In the genomic region with DNA sequence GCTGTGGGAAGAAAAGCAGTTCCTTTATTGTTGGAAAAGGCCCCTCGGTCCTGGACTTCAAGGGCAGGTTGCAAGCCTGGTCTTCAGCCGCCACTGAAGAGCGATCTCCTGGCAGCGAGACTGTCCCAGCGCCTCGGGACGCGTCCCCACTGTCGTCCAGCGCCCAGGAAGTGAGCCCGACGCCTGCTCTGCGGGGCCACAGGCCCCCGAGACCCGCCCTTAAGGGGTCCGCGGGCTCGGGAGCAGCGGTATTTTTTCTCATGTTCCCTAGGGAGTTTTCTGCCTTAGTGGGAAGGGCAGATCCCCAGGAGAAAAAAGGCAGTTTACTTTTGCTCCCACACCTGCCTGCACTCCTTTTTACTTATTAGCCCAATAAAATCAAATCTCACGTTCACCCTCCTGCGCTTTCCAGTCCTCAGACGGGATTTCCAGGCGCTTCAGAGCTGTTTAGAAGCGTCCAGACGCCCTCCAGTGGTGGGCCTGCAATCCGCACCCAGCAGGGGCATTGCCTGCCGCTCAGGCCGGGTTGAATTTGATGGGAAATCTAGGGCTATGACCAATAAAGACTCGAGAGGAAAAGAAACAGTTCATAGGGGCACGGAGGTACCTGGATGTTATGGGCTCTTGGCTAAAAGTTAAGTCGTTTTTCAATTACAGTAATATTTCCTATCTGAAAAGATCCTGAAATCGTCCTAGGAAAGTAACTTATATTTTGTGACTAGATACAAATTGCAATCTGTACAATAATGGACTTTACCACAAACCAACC, we compare ENCODE assay signal across 8 cellular contexts. TPM values are rescaled to one million over a fixed set of nuclear protein-coding genes. Genes with fewer than 3 reads are reported as not detected.
DNase-seq lines count a peak whose midpoint lies in the region; FAIRE-seq and TF ChIP-seq lines count a peak whose summit lies in the region.

No MANE protein-coding gene starts in this region.

- H2BK120ac ChIP-seq in neuronal stem cell (ENCODE audit: low read depth, low read length) = no peak overlapping the region

- FAIRE-seq in H54 (lab: Jason Lieb, UNC) = peak; percentile 75

- H4K91ac ChIP-seq in neuronal stem cell (ENCODE audit: low read depth, low read length, poor library complexity) = no peak overlapping the region

- H3K23ac ChIP-seq in neuronal stem cell (ENCODE audit: low read depth, low read length, poor library complexity) = no peak overlapping the region

- H3K9me3 ChIP-seq in neuronal stem cell (replicated peaks in 1 of 2; ENCODE audit: control insufficient read depth in 2 of 2, insufficient read depth in 1 of 2, low read depth in 1 of 2, low read length in 2 of 2) (no peaks in the 10 kb centered on the region), subcutaneous abdominal adipose tissue (ENCODE audit: control insufficient read depth in 5 of 5, low read length in 5 of 5) (no peaks in the 10 kb centered on the region)

- H4K8ac ChIP-seq in neuronal stem cell (ENCODE audit: low read depth, low read length) = no peak overlapping the region

- TF ChIP-seq POLR2A in H54 (IDR thresholded peaks at IDR 0.05; ENCODE audit: low read depth, low read length) = no peak

- peak overlapping the region; percentile 95 for H3K18ac ChIP-seq in neuronal stem cell (ENCODE audit: low read length)

- peak overlapping the region; percentile 92 for H2AFZ ChIP-seq in neuronal stem cell (ENCODE audit: low read length)

- H2AK5ac ChIP-seq in neuronal stem cell (ENCODE audit: low read depth, low read length) = no peak overlapping the region

- DNase-seq in ELF-1 (ENCODE audit: low read depth, low spot score) (peak; percentile 94), H54 (ENCODE audit: insufficient read length, low spot score) (peak; percentile 75), LNCaP clone FGC (ENCODE audit: low read depth) (peak; percentile 90), SHP77 treated with DMSO at 0.1 percent for 48 hours (lab: John Stamatoyannopoulos, UW) (peak; percentile 88), foreskin melanocyte (peak; percentile 71), neuronal stem cell (ENCODE audit: low spot score) (peak; percentile 82)
- DNase-seq in activated naive CD4-positive, alpha-beta T cell treated with Interleukin-2 at 50 U/mL for 16 hours = peak; percentile 75

- peak; percentile 93 for TF ChIP-seq CTCF in LNCaP clone FGC (IDR thresholded peaks at IDR 0.05; ENCODE audit: control insufficient read depth, extremely low read depth, insufficient read depth)

- H3K79me1 ChIP-seq in neuronal stem cell (ENCODE audit: low read depth, low read length) = no peaks in the 10 kb centered on the region

- peak overlapping the region; percentile 88 for H2BK5ac ChIP-seq in neuronal stem cell (ENCODE audit: low read length)

- H3K4me1 ChIP-seq in neuronal stem cell (ENCODE audit: control insufficient read depth in 2 of 2, insufficient read depth in 1 of 2, low read depth in 1 of 2, low read length in 2 of 2) = peaks cover 0 to 2% of the 10 kb centered on the region in 2 donors
- H3K4me1 ChIP-seq in subcutaneous abdominal adipose tissue (ENCODE audit: control insufficient read depth in 5 of 5, insufficient read depth in 5 of 5, low read length in 5 of 5) = peaks cover 0 to 48% (median 36%) of the 10 kb centered on the region in 5 donors

- H3K9ac ChIP-seq in neuronal stem cell (ENCODE audit: low read depth, low read length, poor library complexity) (no peak overlapping the region), subcutaneous abdominal adipose tissue (ENCODE audit: low read length in 5 of 5) (peak overlapping the region in 4 of 5 donors; percentile 46 to 82 (median 75))

- H3K27me3 ChIP-seq in neuronal stem cell (ENCODE audit: control insufficient read depth in 3 of 3, insufficient read depth in 3 of 3, low read depth in 1 of 3, low read length in 3 of 3) (no peaks in the 10 kb centered on the region), subcutaneous abdominal adipose tissue (ENCODE audit: control insufficient read depth in 5 of 5, insufficient read depth in 4 of 5, low read length in 5 of 5) (peaks cover 0 to 6% (median 0%) of the 10 kb centered on the region in 5 donors)

- peak overlapping the region; percentile 81 for H3K4me2 ChIP-seq in neuronal stem cell (ENCODE audit: insufficient read depth, low read length, poor library complexity, severe bottlenecking)

- H3K36me3 ChIP-seq in neuronal stem cell (replicated peaks in 1 of 2; ENCODE audit: control insufficient read depth in 2 of 2, insufficient read depth in 2 of 2, low read length in 2 of 2) (peaks cover 0 to 5% of the 10 kb centered on the region in 2 donors), subcutaneous abdominal adipose tissue (ENCODE audit: control insufficient read depth in 5 of 5, insufficient read depth in 5 of 5, low read length in 5 of 5) (no peaks in the 10 kb centered on the region)

- no peak overlapping the region for H2BK15ac ChIP-seq in neuronal stem cell (ENCODE audit: low read length)

- no CpG with 5 or more reads among the region's 32 CpGs for WGBS in neuronal stem cell (ENCODE audit: extremely low coverage in 2 of 2, insufficient read length in 2 of 2, insufficient replicate concordance in 1 of 2), 2 donors

- no peak overlapping the region for H3K4ac ChIP-seq in neuronal stem cell (ENCODE audit: low read length)

- H2BK12ac ChIP-seq in neuronal stem cell (ENCODE audit: low read length) = no peak overlapping the region

- H3K27ac ChIP-seq in neuronal stem cell (replicated peaks; ENCODE audit: low read length) = peak overlapping the region; percentile 56
- H3K27ac ChIP-seq in subcutaneous abdominal adipose tissue (ENCODE audit: low read depth, low read length) = peak overlapping the region; percentile 86

- H3K4me3 ChIP-seq in LNCaP clone FGC (ENCODE audit: low read depth, low read length) = peak overlapping the region; percentile 87
- peak overlapping the region; percentile 86 to 89 for H3K4me3 ChIP-seq in neuronal stem cell (ENCODE audit: low read length in 2 of 2)
- peak overlapping the region; percentile 70 to 81 (median 80) for H3K4me3 ChIP-seq in subcutaneous abdominal adipose tissue (ENCODE audit: low read depth in 1 of 5, low read length in 5 of 5)

- H3K14ac ChIP-seq in neuronal stem cell (ENCODE audit: low read length) = no peak overlapping the region

RNA-seq across cellular contexts. Expression of a gene that starts 2.8 kb away (rescaled TPM):
- polyA plus RNA-seq in neuronal stem cell (2013, experiment 1 of 2) = 128 TPM
- 138 TPM for polyA plus RNA-seq in neuronal stem cell (2013, experiment 2 of 2)

Comparison
In these comparisons a context has a peak if more than half of its experiments do, and no peak if none do; other contexts are left out.
1. Peak in every context shown above with its lines: DNase-seq, H3K4me3 ChIP-seq and H3K27ac ChIP-seq.